ENCODE assay signal across 8 cellular contexts in the genomic region with DNA sequence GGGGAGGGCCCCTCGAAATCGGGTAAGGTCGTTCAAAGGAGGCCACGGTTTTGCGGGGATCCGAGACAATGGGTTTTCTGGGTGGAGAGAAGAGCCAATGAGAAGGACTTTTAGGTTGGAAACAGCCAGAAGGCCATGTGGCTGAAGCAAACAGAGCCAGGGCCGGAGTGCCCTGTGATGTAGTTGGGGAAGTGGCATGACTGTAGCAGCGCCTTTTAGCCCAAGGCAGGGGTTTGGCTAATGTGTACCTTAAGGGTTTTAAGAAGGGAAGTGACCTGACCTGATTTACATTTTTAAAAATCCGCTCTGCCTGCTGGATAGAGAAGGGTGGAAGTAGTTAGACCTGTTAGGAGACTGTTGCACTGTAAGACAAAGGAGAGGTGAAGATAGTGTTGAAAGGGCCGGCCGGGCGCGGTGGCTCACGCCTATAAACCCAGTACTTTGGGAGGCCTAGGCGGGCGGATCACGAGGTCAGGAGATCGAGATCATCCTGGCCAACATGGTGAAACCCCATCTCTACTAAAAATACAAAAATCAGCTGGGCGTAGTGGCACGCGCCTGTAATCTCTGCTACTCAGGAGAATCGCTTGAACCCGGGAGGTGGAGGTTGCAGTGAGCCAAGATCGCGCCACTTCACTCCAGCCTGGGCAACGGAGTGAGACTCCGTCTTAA. TPM values are rescaled to one million over a fixed set of nuclear protein-coding genes. Genes with fewer than 3 reads are reported as not detected.
DNase-seq lines count a peak whose midpoint lies in the region; ATAC-seq and TF ChIP-seq lines count a peak whose summit lies in the region.

No MANE protein-coding gene starts in this region.

- H3K9ac ChIP-seq in Loucy (ENCODE audit: low read depth, low read length, poor library complexity, severe bottlenecking) (peak overlapping the region; percentile 88), stomach smooth muscle (ENCODE audit: low read length in 2 of 2) (peak overlapping the region; percentile 97 to 98)

- H3K9me3 ChIP-seq in Loucy (ENCODE audit: insufficient read depth, low read depth, low read length), result no peaks in the 10 kb centered on the region
- H3K9me3 ChIP-seq in effector memory CD4-positive, alpha-beta T cell (ENCODE audit: control insufficient read depth, low read length), result no peaks in the 10 kb centered on the region
- no peaks in the 10 kb centered on the region for H3K9me3 ChIP-seq in lung (ENCODE audit: control insufficient read depth in 2 of 2, insufficient read depth in 1 of 2, low read length in 1 of 2)
- H3K9me3 ChIP-seq in stomach smooth muscle (ENCODE audit: control insufficient read depth in 2 of 2, low read length in 2 of 2), result no peaks in the 10 kb centered on the region

- no peak for TF ChIP-seq CTCF in GM13977 (IDR thresholded peaks at IDR 0.05; ENCODE audit: extremely low read depth, insufficient read depth, missing control alignments)
- no peak for TF ChIP-seq CTCF in Loucy (conservative IDR thresholded peaks at IDR 0.05; ENCODE audit: low read length)
- no peak for TF ChIP-seq CTCF in VCaP (conservative IDR thresholded peaks at IDR 0.05)
- no peak for TF ChIP-seq CTCF in lung (IDR thresholded peaks at IDR 0.05; ENCODE audit: control extremely low read depth, extremely low read depth)

- no peaks in the 10 kb centered on the region for H3K9me2 ChIP-seq in Loucy (replicated peaks; ENCODE audit: low read depth, low read length)

- H3K4me3 ChIP-seq in Loucy (ENCODE audit: low read length, poor library complexity, severe bottlenecking) (peak overlapping the region; percentile 86), lung (peak overlapping the region; percentile 72), stomach smooth muscle (ENCODE audit: low read length in 2 of 2) (peak overlapping the region; percentile 92)
- H3K4me3 ChIP-seq in effector memory CD4-positive, alpha-beta T cell (ENCODE audit: insufficient read depth, low read depth, low read length, poor library complexity, severe bottlenecking), result peak overlapping the region; percentile 88

- H3K27me3 ChIP-seq in Loucy (ENCODE audit: insufficient read depth, low read length, poor library complexity, severe bottlenecking) (no peaks in the 10 kb centered on the region), lung (ENCODE audit: control insufficient read depth, insufficient read depth) (no peaks in the 10 kb centered on the region), stomach smooth muscle (ENCODE audit: control insufficient read depth in 1 of 2, insufficient read depth in 2 of 2, low read length in 2 of 2) (no peaks in the 10 kb centered on the region)
- no peaks in the 10 kb centered on the region for H3K27me3 ChIP-seq in effector memory CD4-positive, alpha-beta T cell (replicated peaks; ENCODE audit: control insufficient read depth, insufficient read depth, low read length, poor library complexity, severe bottlenecking)

- H3K4me1 ChIP-seq in Loucy (ENCODE audit: insufficient read depth, low read length, poor library complexity, severe bottlenecking) (peaks cover 70% of the 10 kb centered on the region), lung (ENCODE audit: control insufficient read depth in 2 of 2, insufficient read depth in 2 of 2, low read length in 2 of 2) (peaks cover 14 to 48% of the 10 kb centered on the region in 2 donors), stomach smooth muscle (ENCODE audit: control insufficient read depth, insufficient read depth, low read length) (peaks cover 44% of the 10 kb centered on the region)
- H3K4me1 ChIP-seq in effector memory CD4-positive, alpha-beta T cell (ENCODE audit: control insufficient read depth, insufficient read depth, low read length, poor library complexity, severe bottlenecking), result peaks cover 18% of the 10 kb centered on the region

- peak overlapping the region; percentile 90; the same call in 1 of the 2 replicates for H2AFZ ChIP-seq in Loucy (ENCODE audit: low read length)

- H3K79me2 ChIP-seq in Loucy (ENCODE audit: insufficient read depth, low read length), result peaks cover 65% of the 10 kb centered on the region

- peak; percentile 32 for DNase-seq in AG08396 (ENCODE audit: low spot score)
- DNase-seq in GM13977 (ENCODE audit: low spot score), result peak; percentile 58
- peak in 1 of 3 donors; percentile 0 for DNase-seq in effector memory CD4-positive, alpha-beta T cell
- peak; percentile 67 for DNase-seq in lung (ENCODE audit: low spot score)
- no peak for DNase-seq in NCI-H187 (lab: John Stamatoyannopoulos, UW)

- H3K27ac ChIP-seq in VCaP, result peak overlapping the region; percentile 87
- peak overlapping the region; percentile 93 for H3K27ac ChIP-seq in effector memory CD4-positive, alpha-beta T cell (ENCODE audit: insufficient read depth, low read length, poor library complexity, severe bottlenecking)
- peak overlapping the region; percentile 92 to 99 for H3K27ac ChIP-seq in lung (ENCODE audit: low read depth in 1 of 2, low read length in 1 of 2)
- H3K27ac ChIP-seq in stomach smooth muscle (ENCODE audit: low read length), result peak overlapping the region; percentile 99

- 32 to 43% methylated on average over 27 of the region's 27 CpGs for WGBS in lung, 2 donors

- H3F3A ChIP-seq in Loucy (ENCODE audit: low read depth), result peaks cover 6% of the 10 kb centered on the region; the same call in 1 of the 2 replicates

- ATAC-seq in lung (ENCODE audit: insufficient read depth, low FRiP score), result peak; percentile 14

- peak overlapping the region; percentile 73 for H3K4me2 ChIP-seq in Loucy (ENCODE audit: low read depth, low read length, poor library complexity, severe bottlenecking)

- H3K36me3 ChIP-seq in Loucy (ENCODE audit: insufficient read depth, low read length) (no peaks in the 10 kb centered on the region), lung (ENCODE audit: control insufficient read depth in 2 of 2, insufficient read depth in 2 of 2, low read length in 2 of 2) (peaks cover 0 to 2% of the 10 kb centered on the region in 2 donors), stomach smooth muscle (ENCODE audit: control insufficient read depth in 2 of 2, insufficient read depth in 2 of 2, low read length in 2 of 2) (peaks cover 4 to 10% of the 10 kb centered on the region in 2 donors)
- H3K36me3 ChIP-seq in effector memory CD4-positive, alpha-beta T cell (ENCODE audit: control insufficient read depth, insufficient read depth, low read length), result no peaks in the 10 kb centered on the region

- H4K20me1 ChIP-seq in Loucy (ENCODE audit: insufficient read depth, low read length, poor library complexity, severe bottlenecking), result peaks cover 33% of the 10 kb centered on the region

- in situ Hi-C loops in GM13977 (cut with MboI; ENCODE audit: low pct_unique_long_range_greater_than_20kb, low sequenced_read_pairs, unreplicated experiment), result no loop called here

RNA-seq across cellular contexts. Expression of a gene that starts 1.0 kb away (rescaled TPM):
- total RNA-seq in lung, result 10 to 100 TPM; 27.8 to 29.8 TPM
- 10 to 100 TPM; 32.5 to 50.5 TPM for polyA plus RNA-seq in lung

RNA-seq across cellular contexts. Expression of a gene that starts 1.4 kb away (rescaled TPM):
- 10 to 100 TPM; 12.2 to 27.8 TPM for total RNA-seq in lung
- polyA plus RNA-seq in lung, result 1 to 10 TPM; 6.1 to 6.6 TPM

Comparison
In these comparisons a context has a peak if more than half of its experiments do, and no peak if none do; other contexts are left out.
1. DNase-seq: peak in AG08396 (single experiment), GM13977 (single experiment) and lung (single experiment); none in NCI-H187 (0 of 2).
2. Peak in every context shown above with its lines, with median percentiles within 50 percentile points of each other: H3K4me3 ChIP-seq and H3K27ac ChIP-seq.